Comparison of ENCODE assay signal across 12 cellular contexts in genomic region chrX:19824603-19825002, GRCh38.
A peak's percentile ranks its signal among the peaks of the same experiment; 100 is the strongest.
DNase-seq lines count a peak whose midpoint lies in the region; ATAC-seq and TF ChIP-seq lines count a peak whose summit lies in the region.
"Had no signal": no experiment of that assay in that cellular context is flagged by ENCODE, and none has a peak within 500 bp of the region (broad histone marks: within the 10 kb centered on the region; RNA-seq: fewer than 3 reads in every experiment).

No MANE protein-coding gene starts in this region.

- H3K27ac ChIP-seq in WERI-Rb-1 (peak overlapping the region; percentile 47), mammary epithelial cell (ENCODE audit: insufficient read depth, low read depth, low read length) (no peak overlapping the region)
- H3K27ac ChIP-seq: transverse colon had no signal

- dilution Hi-C loops in mammary epithelial cell (cut with HindIII; ENCODE audit: low sequenced_read_pairs): no loop called here

- POLR2A ChIA-PET in activated CD4-positive, alpha-beta T cell treated with anti-CD3 and anti-CD28 coated beads, Interleukin-2, amount 10 ng/mL, durations not matched to agents 7 days and 5 days (lab: Charles Lee): no interaction called here

- no peak for ATAC-seq in HG02623 (IDR thresholded peaks at IDR 0.05; ENCODE audit: unreplicated experiment)
- ATAC-seq: HepG2 had no signal

- peaks cover 37% of the 10 kb centered on the region for H3K4me1 Mint-ChIP-seq in activated CD4-positive, alpha-beta T cell treated with anti-CD3 and anti-CD28 coated beads, Interleukin-2, amount 10 ng/mL, durations not matched to agents 7 days and 5 days

- H3K9me3 Mint-ChIP-seq in activated CD4-positive, alpha-beta T cell treated with anti-CD3 and anti-CD28 coated beads, Interleukin-2, amount 10 ng/mL, durations not matched to agents 7 days and 5 days: peaks cover 7% of the 10 kb centered on the region

- no peak overlapping the region for H2AFZ ChIP-seq in mammary epithelial cell (ENCODE audit: low read depth, low read length)

- H4K20me1 ChIP-seq in mammary epithelial cell (ENCODE audit: insufficient read depth, low read length): no peaks in the 10 kb centered on the region

- in situ Hi-C loops in mammary epithelial cell (cut with MboI; ENCODE audit: low sequenced_read_pairs in 2 of 2): no loop called here

- intact Hi-C loops in mammary epithelial cell (cut with micrococcal nuclease): no loop called here

- H3K27me3 ChIP-seq in WERI-Rb-1 (ENCODE audit: insufficient read depth, low read depth, severe bottlenecking) (no peaks in the 10 kb centered on the region), mammary epithelial cell (ENCODE audit: insufficient read depth, low read length) (no peaks in the 10 kb centered on the region)
- H3K27me3 ChIP-seq: transverse colon had no signal

- no peak overlapping the region for H3K4me2 ChIP-seq in mammary epithelial cell (ENCODE audit: insufficient read depth, low read depth, low read length)

- TF ChIP-seq CTCF in WERI-Rb-1 (IDR thresholded peaks at IDR 0.05; ENCODE audit: low read depth, low read length) (no peak), fibroblast of mammary gland (conservative IDR thresholded peaks at IDR 0.05; ENCODE audit: control insufficient read depth, insufficient read depth, low read depth, low read length) (no peak), mammary epithelial cell (conservative IDR thresholded peaks at IDR 0.05 in 1 of 2, IDR thresholded peaks at IDR 0.05 in 1 of 2; ENCODE audit: extremely low read depth in 1 of 2, insufficient read depth in 1 of 2, low read depth in 1 of 2, low read length in 2 of 2) (no peak)

- CTCF ChIA-PET in activated CD4-positive, alpha-beta T cell treated with anti-CD3 and anti-CD28 coated beads, Interleukin-2, amount 10 ng/mL, durations not matched to agents 7 days and 5 days (lab: Charles Lee): interaction anchor here (0.6 to 1.3 kb wide), 3 partner anchors 15 to 20 kb away, joined by 3 read pairs; no protein-coding TSS in a partner anchor
- CTCF ChIA-PET in mammary epithelial cell (lab: Charles Lee; ENCODE audit: low non-redundant PET): no interaction called here

- no peaks in the 10 kb centered on the region for H3K79me2 ChIP-seq in mammary epithelial cell (ENCODE audit: insufficient read depth, low read length)

- no peaks in the 10 kb centered on the region for H3K27me3 Mint-ChIP-seq in activated CD4-positive, alpha-beta T cell treated with anti-CD3 and anti-CD28 coated beads, Interleukin-2, amount 10 ng/mL, durations not matched to agents 7 days and 5 days

- H3K27ac Mint-ChIP-seq in activated CD4-positive, alpha-beta T cell treated with anti-CD3 and anti-CD28 coated beads, Interleukin-2, amount 10 ng/mL, durations not matched to agents 7 days and 5 days: no peak overlapping the region

- H3K36me3 Mint-ChIP-seq in activated CD4-positive, alpha-beta T cell treated with anti-CD3 and anti-CD28 coated beads, Interleukin-2, amount 10 ng/mL, durations not matched to agents 7 days and 5 days (ENCODE audit: low read depth): peaks cover 26% of the 10 kb centered on the region

- no peak overlapping the region for H3K9ac ChIP-seq in mammary epithelial cell (ENCODE audit: insufficient read depth, low read length)

- 61% methylated on average over 4 of the region's 4 CpGs for WGBS in mammary epithelial cell (ENCODE audit: low coverage, missing lambda C conversion rate)

- H3K4me3 ChIP-seq in WERI-Rb-1 (ENCODE audit: low read depth, low read length) (no peak overlapping the region), fibroblast of mammary gland (ENCODE audit: control insufficient read depth, low read depth, low read length) (no peak overlapping the region), mammary epithelial cell (replicated peaks in 1 of 3; ENCODE audit: insufficient read depth in 1 of 3, low read depth in 2 of 3, low read length in 3 of 3) (no peak overlapping the region)
- H3K4me3 ChIP-seq: transverse colon had no signal

- peak; percentile 21 to 33 for DNase-seq in activated CD4-positive, alpha-beta T cell treated with anti-CD3 and anti-CD28 coated beads for 4 hours
- DNase-seq in activated CD4-positive, alpha-beta T cell treated with anti-CD3 and anti-CD28 coated beads, Interleukin-2, amount 10 ng/mL, durations not matched to agents 7 days and 5 days: no peak
- DNase-seq in WERI-Rb-1 (peak; percentile 79), fibroblast of mammary gland (ENCODE audit: low read depth) (peak; percentile 79), mammary epithelial cell (no peak), hippocampal formation (lab: John Stamatoyannopoulos, UW) (no peak)
- peak; percentile 21 for DNase-seq in stimulated activated CD8-positive, alpha-beta memory T cell treated with anti-CD3 and anti-CD28 coated beads, Interleukin-15, amount 100 ng/mL, for 1 hour (ENCODE audit: low read depth)
- DNase-seq: effector memory CD4-positive, alpha-beta T cell; NCI-H2081; transverse colon had no signal

- H3K4me1 ChIP-seq in mammary epithelial cell (ENCODE audit: insufficient read depth, low read length): no peaks in the 10 kb centered on the region
- H3K4me1 ChIP-seq: transverse colon had no signal

- H3K36me3 ChIP-seq in WERI-Rb-1 (no peaks in the 10 kb centered on the region), mammary epithelial cell (ENCODE audit: insufficient read depth, low read length) (no peaks in the 10 kb centered on the region)
- H3K36me3 ChIP-seq: transverse colon had no signal

- H3K4me3 Mint-ChIP-seq in activated CD4-positive, alpha-beta T cell treated with anti-CD3 and anti-CD28 coated beads, Interleukin-2, amount 10 ng/mL, durations not matched to agents 7 days and 5 days: no peak overlapping the region

- no peaks in the 10 kb centered on the region for H3K9me3 ChIP-seq in WERI-Rb-1 (ENCODE audit: severe bottlenecking)
- H3K9me3 ChIP-seq in mammary epithelial cell (replicated peaks; ENCODE audit: insufficient read depth, low read length): no peaks in the 10 kb centered on the region
- H3K9me3 ChIP-seq: transverse colon had no signal

- BruUV-seq in mammary epithelial cell (replicated peaks; lab: Mats Ljungman, UMichigan): no TSS peak

Comparison
In these comparisons a context has a peak if more than half of its experiments do, and no peak if none do; other contexts are left out.
1. DNase-seq: peak in activated CD4-positive, alpha-beta T cell treated with anti-CD3 and anti-CD28 coated beads for 4 hours (2 of 2), WERI-Rb-1 (single experiment), fibroblast of mammary gland (single experiment) and stimulated activated CD8-positive, alpha-beta memory T cell treated with anti-CD3 and anti-CD28 coated beads, Interleukin-15, amount 100 ng/mL, for 1 hour (single experiment); none in activated CD4-positive, alpha-beta T cell treated with anti-CD3 and anti-CD28 coated beads, Interleukin-2, amount 10 ng/mL, durations not matched to agents 7 days and 5 days (single experiment), mammary epithelial cell (single experiment) and hippocampal formation (0 of 2).